8 cellular contexts compared by ENCODE assay signal in genomic region chr4:176319704-176320339, GRCh38. TPM values are rescaled to one million over a fixed set of nuclear protein-coding genes. Genes with fewer than 3 reads are reported as not detected.
DNase-seq lines count a peak whose midpoint lies in the region; ATAC-seq and TF ChIP-seq lines count a peak whose summit lies in the region.

TSS of gene SPCS3 (plus strand) at chr4:176319966. CDS start at chr4:176320077, 111 bp downstream.

- no peak for TF ChIP-seq CTCF in GM12875 (IDR thresholded peaks at IDR 0.05; ENCODE audit: borderline replicate concordance, insufficient read depth, low read depth, low read length)
- no peak for TF ChIP-seq CTCF in cardiac muscle cell (IDR thresholded peaks at IDR 0.05; ENCODE audit: low read depth, low read length)
- TF ChIP-seq CTCF in transverse colon (IDR thresholded peaks at IDR 0.05): no peak

- peak within 1 kb of the TSS; percentile 37 for H2BK12ac ChIP-seq in trophoblast cell (ENCODE audit: low read length)

- H3K36me3 ChIP-seq in adipocyte (ENCODE audit: control insufficient read depth, insufficient read depth, low read length, severe bottlenecking) (no peaks in the 10 kb centered on the region), cardiac muscle cell (no peaks in the 10 kb centered on the region), trophoblast cell (ENCODE audit: control insufficient read depth in 1 of 2, insufficient read depth in 2 of 2, low read length in 2 of 2) (no peaks in the 10 kb centered on the region), transverse colon (no peaks in the 10 kb centered on the region)

- peak within 1 kb of the TSS; percentile 98 for H2BK5ac ChIP-seq in trophoblast cell (ENCODE audit: low read depth, low read length, poor library complexity)

- H3K14ac ChIP-seq in trophoblast cell (ENCODE audit: low read length): peak within 1 kb of the TSS; percentile 99

- peak within 1 kb of the TSS; percentile 94 for H3K27ac ChIP-seq in cardiac muscle cell
- peak within 1 kb of the TSS; percentile 98 for H3K27ac ChIP-seq in trophoblast cell (ENCODE audit: low read depth, low read length)
- peak within 1 kb of the TSS; percentile 96 to 100 (median 99) for H3K27ac ChIP-seq in transverse colon

- H3K4me1 ChIP-seq in adipocyte (ENCODE audit: control insufficient read depth, insufficient read depth, low read length) (peaks cover 35% of the 10 kb centered on the region), cardiac muscle cell (ENCODE audit: low read depth) (peaks cover 13% of the 10 kb centered on the region), trophoblast cell (ENCODE audit: control insufficient read depth in 1 of 2, insufficient read depth in 2 of 2, low read length in 2 of 2) (no peaks in the 10 kb centered on the region), transverse colon (peaks cover 0 to 44% (median 34%) of the 10 kb centered on the region in 4 donors)

- H2BK120ac ChIP-seq in trophoblast cell (ENCODE audit: insufficient read depth, low read length, poor library complexity): peak within 1 kb of the TSS; percentile 98

- peak within 1 kb of the TSS; percentile 99 for H4K8ac ChIP-seq in trophoblast cell (ENCODE audit: low read depth, low read length)

- H4K91ac ChIP-seq in trophoblast cell (ENCODE audit: low read depth, low read length): peak within 1 kb of the TSS; percentile 99

- H3K9ac ChIP-seq in adipocyte (ENCODE audit: low read length) (peak within 1 kb of the TSS; percentile 95), trophoblast cell (ENCODE audit: low read length) (peak within 1 kb of the TSS; percentile 99)

- H4K12ac ChIP-seq in trophoblast cell (ENCODE audit: low read depth, low read length): peak within 1 kb of the TSS; percentile 96

- H3K79me1 ChIP-seq in trophoblast cell (ENCODE audit: low read length): peaks cover 11% of the 10 kb centered on the region

- WGBS in trophoblast cell (ENCODE audit: extremely low coverage, insufficient coverage, insufficient read length): no CpG with 5 or more reads among the region's 94 CpGs
- 0 to 1% methylated on average over 3 to 32 of the region's 94 CpGs for WGBS in transverse colon (ENCODE audit: low coverage in 1 of 2), 2 donors

- in situ Hi-C loops in transverse colon (cut with MboI; ENCODE audit: low pct_ligation_motif_present in 1 of 4, low pct_unique_long_range_greater_than_20kb in 1 of 4, low sequenced_read_pairs in 3 of 4): loop anchor here in 2 of 4 donors (10.0 to 25.0 kb wide), 2 partner anchors 125 to 258 kb away; partner anchors contain the start of genes SPATA4 (in 1 of the 2) and WDR17 (in 1 of the 2)

- H3K4me2 ChIP-seq in trophoblast cell (ENCODE audit: low read length): peak within 1 kb of the TSS; percentile 98

- no peaks in the 10 kb centered on the region for H3K27me3 ChIP-seq in adipocyte (replicated peaks; ENCODE audit: control insufficient read depth, insufficient read depth, low read length)
- no peaks in the 10 kb centered on the region for H3K27me3 ChIP-seq in cardiac muscle cell
- H3K27me3 ChIP-seq in trophoblast cell (ENCODE audit: insufficient read depth, low read length): no peaks in the 10 kb centered on the region
- H3K27me3 ChIP-seq in transverse colon: no peaks in the 10 kb centered on the region

- H3K79me2 ChIP-seq in trophoblast cell (ENCODE audit: control insufficient read depth, insufficient read depth, low read length, poor library complexity): peaks cover 10% of the 10 kb centered on the region

- H3K4me3 ChIP-seq in GM12875 (ENCODE audit: low read depth, low read length) (peak within 1 kb of the TSS; percentile 97), adipocyte (ENCODE audit: low read length) (peak within 1 kb of the TSS; percentile 90), cardiac muscle cell (peak within 1 kb of the TSS; percentile 82), trophoblast cell (ENCODE audit: low read depth, low read length) (peak within 1 kb of the TSS; percentile 99), transverse colon (peak within 1 kb of the TSS; percentile 68 to 95 (median 94))

- no peak for TF ChIP-seq EP300 in transverse colon (IDR thresholded peaks at IDR 0.05; ENCODE audit: low read depth)

- H2AFZ ChIP-seq in trophoblast cell (ENCODE audit: insufficient read depth, low read length, poor library complexity): peak within 1 kb of the TSS; percentile 97

- ATAC-seq in HG02798 (IDR thresholded peaks at IDR 0.05; ENCODE audit: poor library complexity, unreplicated experiment): peak; percentile 94

- peak within 1 kb of the TSS; percentile 96 for H3K4ac ChIP-seq in trophoblast cell (ENCODE audit: low read depth, low read length)

- peak within 1 kb of the TSS; percentile 55 for H3K23ac ChIP-seq in trophoblast cell (ENCODE audit: low read length)

- intact Hi-C loops in transverse colon (cut with DNase I; ENCODE audit: low total_unique reads): no loop called here

- peak; percentile 82 for TF ChIP-seq POLR2A in transverse colon (IDR thresholded peaks at IDR 0.05)

- DNase-seq in NCI-H1436 (lab: John Stamatoyannopoulos, UW) (peak; percentile 95), T follicular helper cell (ENCODE audit: low read depth) (peak; percentile 94), adipocyte (ENCODE audit: low read depth) (peak; percentile 99), cardiac muscle cell (ENCODE audit: low read depth in 1 of 2, low spot score in 1 of 2) (peak; percentile 97 to 98), trophoblast cell (peak; percentile 95 to 98), transverse colon (peak; percentile 97)

- peak within 1 kb of the TSS; percentile 90 for H2AK5ac ChIP-seq in trophoblast cell (ENCODE audit: low read length)

- H3K9me3 ChIP-seq in adipocyte (ENCODE audit: control insufficient read depth, low read length): no peaks in the 10 kb centered on the region
- no peaks in the 10 kb centered on the region for H3K9me3 ChIP-seq in cardiac muscle cell (ENCODE audit: low read depth)
- H3K9me3 ChIP-seq in trophoblast cell (ENCODE audit: insufficient read depth, low read depth, low read length): no peaks in the 10 kb centered on the region
- H3K9me3 ChIP-seq in transverse colon: no peaks in the 10 kb centered on the region

- peak within 1 kb of the TSS; percentile 100 for H3K18ac ChIP-seq in trophoblast cell (ENCODE audit: low read length)

RNA-seq across cellular contexts. Expression of gene SPCS3, which starts in this region (rescaled TPM):
- total RNA-seq in cardiac muscle cell (45.1 and 47.1 TPM in 2 replicates), transverse colon (10 to 100 TPM; 23.2 to 77.8 (median 33.8) TPM)
- polyA plus RNA-seq in cardiac muscle cell: 39.0 and 39.2 TPM in 2 replicates
- 161 and 205 TPM in 2 replicates for polyA plus RNA-seq in trophoblast cell (2013)

Comparison
In these comparisons a context has a peak if more than half of its experiments do, and no peak if none do; other contexts are left out.
1. Peak in every context shown above with its lines: DNase-seq, ATAC-seq, H3K4me3 ChIP-seq and H3K27ac ChIP-seq.